In genomic region chr2:191748528-191749180, GRCh38 we compare ENCODE assay signal across 13 cellular contexts.
DNase-seq lines count a peak whose midpoint lies in the region; ATAC-seq and TF ChIP-seq lines count a peak whose summit lies in the region.
"Had no signal": no experiment of that assay in that cellular context is flagged by ENCODE, and none has a peak within 500 bp of the region (broad histone marks: within the 10 kb centered on the region; RNA-seq: fewer than 3 reads in every experiment).

No MANE protein-coding gene starts in this region.

- H3K27me3 ChIP-seq in effector memory CD4-positive, alpha-beta T cell (replicated peaks; ENCODE audit: control insufficient read depth, insufficient read depth, low read length, poor library complexity, severe bottlenecking) = no peaks in the 10 kb centered on the region
- H3K27me3 ChIP-seq: Peyer's patch, transverse colon had no signal

- ATAC-seq in GM19455 (IDR thresholded peaks at IDR 0.05; ENCODE audit: unreplicated experiment) = peak; percentile 79
- peak; percentile 78 for ATAC-seq in HG02981 (IDR thresholded peaks at IDR 0.05; ENCODE audit: unreplicated experiment)

- peak; percentile 56 for DNase-seq in GM13976 (ENCODE audit: low spot score)
- DNase-seq in amniotic epithelial cell (ENCODE audit: low read depth) = peak; percentile 60
- DNase-seq in NCI-H524 treated with DMSO at 0.1 percent for 48 hours (lab: John Stamatoyannopoulos, UW) = no peak
- no peak for DNase-seq in effector memory CD4-positive, alpha-beta T cell
- no peak for DNase-seq in activated CD8-positive, alpha-beta memory T cell treated with anti-CD3 and anti-CD28 coated beads, Interleukin-2, amount 50 U/mL, for 48 hours
- no peak for DNase-seq in activated naive CD4-positive, alpha-beta T cell treated with anti-CD3 and anti-CD28 coated beads, Interleukin-2, amount 50 U/mL, for 16 hours
- DNase-seq: activated CD4-positive, CD25-positive, alpha-beta regulatory T cell; CD4-positive, CD25-positive, alpha-beta regulatory T cell; Karpas-422; Peyer's patch; transverse colon had no signal

- no peak overlapping the region for H3K4me3 ChIP-seq in effector memory CD4-positive, alpha-beta T cell (ENCODE audit: insufficient read depth, low read depth, low read length, poor library complexity, severe bottlenecking)
- H3K4me3 ChIP-seq: Peyer's patch, transverse colon had no signal

- H3K9me3 ChIP-seq in effector memory CD4-positive, alpha-beta T cell (ENCODE audit: control insufficient read depth, low read length) = no peaks in the 10 kb centered on the region
- H3K9me3 ChIP-seq: Peyer's patch, transverse colon had no signal

- H3K4me1 ChIP-seq in effector memory CD4-positive, alpha-beta T cell (ENCODE audit: control insufficient read depth, insufficient read depth, low read length, poor library complexity, severe bottlenecking) = no peaks in the 10 kb centered on the region
- H3K4me1 ChIP-seq: Peyer's patch, transverse colon had no signal

- no peak for TF ChIP-seq CTCF in GM13976 (IDR thresholded peaks at IDR 0.05; ENCODE audit: borderline replicate concordance, control extremely low read depth, extremely low read depth, insufficient read depth, missing control alignments)

- H3K36me3 ChIP-seq in effector memory CD4-positive, alpha-beta T cell (ENCODE audit: control insufficient read depth, insufficient read depth, low read length) = no peaks in the 10 kb centered on the region
- H3K36me3 ChIP-seq: Peyer's patch, transverse colon had no signal

- in situ Hi-C loops in GM13976 (cut with MboI; ENCODE audit: low sequenced_read_pairs, unreplicated experiment) = no loop called here

- H3K27ac ChIP-seq in effector memory CD4-positive, alpha-beta T cell (ENCODE audit: insufficient read depth, low read length, poor library complexity, severe bottlenecking) = no peak overlapping the region
- H3K27ac ChIP-seq: Peyer's patch, transverse colon had no signal

Comparison
In these comparisons a context has a peak if more than half of its experiments do, and no peak if none do; other contexts are left out.
1. DNase-seq: peak in GM13976 (single experiment) and amniotic epithelial cell (single experiment); none in NCI-H524 treated with DMSO at 0.1 percent for 48 hours (single experiment), effector memory CD4-positive, alpha-beta T cell (0 of 3), activated CD8-positive, alpha-beta memory T cell treated with anti-CD3 and anti-CD28 coated beads, Interleukin-2, amount 50 U/mL, for 48 hours (single experiment) and activated naive CD4-positive, alpha-beta T cell treated with anti-CD3 and anti-CD28 coated beads, Interleukin-2, amount 50 U/mL, for 16 hours (single experiment).